Comparison of ENCODE assay signal across 22 cellular contexts in genomic region chr3:104612218-104612617, GRCh38.
"Had no signal": no experiment of that assay in that cellular context is flagged by ENCODE, and none has a peak within 500 bp of the region (broad histone marks: within the 10 kb centered on the region; RNA-seq: fewer than 3 reads in every experiment).

No MANE protein-coding gene starts in this region.

- DNase-seq: activated B cell treated with CpG ODN at 0.5 μM for 24 hours; activated CD4-positive, alpha-beta memory T cell treated with anti-CD3 and anti-CD28 coated beads, Interleukin-2, amount 10 ng/mL, durations not matched to agents 7 days and 5 days; activated CD4-positive, alpha-beta T cell treated with anti-CD3 and anti-CD28 coated beads for 4 hours; activated CD8-positive, alpha-beta memory T cell treated with anti-CD3 and anti-CD28 coated beads, Interleukin-2, amount 10 ng/mL, durations not matched to agents 7 days and 5 days; activated naive CD4-positive, alpha-beta T cell treated with Interleukin-2 at 50 U/mL for 16 hours; central memory CD4-positive, alpha-beta T cell; effector CD4-positive, alpha-beta T cell; heart right ventricle; immature natural killer cell; kidney glomerular epithelial cell; left ventricle myocardium superior; naive thymus-derived CD8-positive, alpha-beta T cell; right lobe of liver; small intestine; stimulated activated CD4-positive, alpha-beta T cell treated with anti-CD3 and anti-CD28 coated beads, Interleukin-15, amount 100 ng/mL, for 24 hours; stimulated activated CD4-positive, alpha-beta T cell treated with anti-CD3 and anti-CD28 coated beads, Interleukin-2, amount 100 ng/mL, for 48 hours; testis; upper lobe of left lung had no signal

- H3K27me3 Mint-ChIP-seq: activated B cell treated with CpG ODN at 0.5 μM for 24 hours had no signal

- H3K27ac Mint-ChIP-seq: activated B cell treated with CpG ODN at 0.5 μM for 24 hours; activated CD4-positive, alpha-beta memory T cell treated with anti-CD3 and anti-CD28 coated beads, Interleukin-2, amount 10 ng/mL, durations not matched to agents 7 days and 5 days; activated CD8-positive, alpha-beta memory T cell treated with anti-CD3 and anti-CD28 coated beads, Interleukin-2, amount 10 ng/mL, durations not matched to agents 7 days and 5 days; activated T-helper 2 cell treated with anti-CD3 and anti-CD28 coated beads, Interferon-gamma antibody, Interleukin-2, Interleukin-4, amounts not matched to agents 10 μg/mL and 5 μg/mL and 100 μg/mL, durations not matched to agents 14 hours and 24 hours and 36 hours; brain; immature natural killer cell; naive thymus-derived CD8-positive, alpha-beta T cell; stimulated activated naive CD8-positive, alpha-beta T cell treated with anti-CD3 and anti-CD28 coated beads, Interleukin-15, Interleukin-2, amounts not matched to agents 100 ng/mL and 50 ng/mL, for 24 hours had no signal

- ATAC-seq: activated CD8-positive, alpha-beta memory T cell treated with anti-CD3 and anti-CD28 coated beads, Interleukin-2, amount 10 ng/mL, durations not matched to agents 7 days and 5 days; gastroesophageal sphincter; heart right ventricle; left ventricle myocardium superior; naive thymus-derived CD8-positive, alpha-beta T cell; right lobe of liver had no signal

- H3K4me1 Mint-ChIP-seq: activated B cell treated with CpG ODN at 0.5 μM for 24 hours; activated CD4-positive, alpha-beta memory T cell treated with anti-CD3 and anti-CD28 coated beads, Interleukin-2, amount 10 ng/mL, durations not matched to agents 7 days and 5 days; activated CD8-positive, alpha-beta memory T cell treated with anti-CD3 and anti-CD28 coated beads, Interleukin-2, amount 10 ng/mL, durations not matched to agents 7 days and 5 days; brain; immature natural killer cell; naive thymus-derived CD8-positive, alpha-beta T cell had no signal

- H3K9me3 Mint-ChIP-seq: activated B cell treated with CpG ODN at 0.5 μM for 24 hours; activated CD4-positive, alpha-beta memory T cell treated with anti-CD3 and anti-CD28 coated beads, Interleukin-2, amount 10 ng/mL, durations not matched to agents 7 days and 5 days; activated T-helper 2 cell treated with anti-CD3 and anti-CD28 coated beads, Interferon-gamma antibody, Interleukin-2, Interleukin-4, amounts not matched to agents 10 μg/mL and 5 μg/mL and 100 μg/mL, durations not matched to agents 14 hours and 24 hours and 36 hours; brain; naive thymus-derived CD8-positive, alpha-beta T cell; stimulated activated naive CD8-positive, alpha-beta T cell treated with anti-CD3 and anti-CD28 coated beads, Interleukin-15, Interleukin-2, amounts not matched to agents 100 ng/mL and 50 ng/mL, for 24 hours had no signal

- H3K4me3 Mint-ChIP-seq: activated B cell treated with CpG ODN at 0.5 μM for 24 hours; activated CD4-positive, alpha-beta memory T cell treated with anti-CD3 and anti-CD28 coated beads, Interleukin-2, amount 10 ng/mL, durations not matched to agents 7 days and 5 days; activated CD8-positive, alpha-beta memory T cell treated with anti-CD3 and anti-CD28 coated beads, Interleukin-2, amount 10 ng/mL, durations not matched to agents 7 days and 5 days; brain; immature natural killer cell; naive thymus-derived CD8-positive, alpha-beta T cell; stimulated activated naive CD8-positive, alpha-beta T cell treated with anti-CD3 and anti-CD28 coated beads, Interleukin-15, Interleukin-2, amounts not matched to agents 100 ng/mL and 50 ng/mL, for 24 hours had no signal

- H3K36me3 Mint-ChIP-seq: activated CD8-positive, alpha-beta memory T cell treated with anti-CD3 and anti-CD28 coated beads, Interleukin-2, amount 10 ng/mL, durations not matched to agents 7 days and 5 days; brain; immature natural killer cell; naive thymus-derived CD8-positive, alpha-beta T cell had no signal
